In genomic region chr14:95101736-95102677, GRCh38 we compare ENCODE assay signal across 1 cellular context.
TF ChIP-seq lines count a peak whose summit lies in the region.

No MANE protein-coding gene starts in this region.

TF ChIP-seq in K562, 482 proteins besides CTCF, POLR2A, EP300 and RAD21:
- TF ChIP-seq ZNF316 (IDR thresholded peaks at IDR 0.05) (0 out of 2 replicates have a peak, but pooled peaks have one; percentile 12), ZBTB7A (IDR thresholded peaks at IDR 0.05; ENCODE audit: borderline replicate concordance, control insufficient read depth, low read depth, low read length) (no peak)
